ENCODE assay signal across 12 cellular contexts in genomic region chr5:82421119-82421518, GRCh38.
A peak's percentile ranks its signal among the peaks of the same experiment; 100 is the strongest.
DNase-seq lines count a peak whose midpoint lies in the region; ATAC-seq and TF ChIP-seq lines count a peak whose summit lies in the region.
"Had no signal": no experiment of that assay in that cellular context is flagged by ENCODE, and none has a peak within 500 bp of the region (broad histone marks: within the 10 kb centered on the region; RNA-seq: fewer than 3 reads in every experiment).

No MANE protein-coding gene starts in this region.

- no peaks in the 10 kb centered on the region for H3K27me3 ChIP-seq in ACC112 (ENCODE audit: insufficient read depth, low read length)
- H3K27me3 ChIP-seq in foreskin keratinocyte = no peaks in the 10 kb centered on the region
- H3K27me3 ChIP-seq in tibial artery = no peaks in the 10 kb centered on the region

- H3K9me3 ChIP-seq in tibial artery = no peaks in the 10 kb centered on the region

- H3K4me1 ChIP-seq in ACC112 (ENCODE audit: control insufficient read depth, insufficient read depth, low read length, unreplicated experiment) = peaks cover 41% of the 10 kb centered on the region
- H3K4me1 ChIP-seq in foreskin keratinocyte = peaks cover 16% of the 10 kb centered on the region
- peaks cover 0 to 54% (median 12%) of the 10 kb centered on the region in 4 donors for H3K4me1 ChIP-seq in tibial artery

- no peaks in the 10 kb centered on the region for H3K36me3 ChIP-seq in ACC112 (ENCODE audit: insufficient read depth, low read length)
- no peaks in the 10 kb centered on the region for H3K36me3 ChIP-seq in tibial artery

- peak; percentile 50 for DNase-seq in HT-29 (ENCODE audit: low spot score)
- peak; percentile 83 for DNase-seq in amniotic epithelial cell (ENCODE audit: low read depth)
- peak; percentile 94 to 98 for DNase-seq in foreskin keratinocyte
- DNase-seq in tibial artery = no peak
- DNase-seq in retina = no peak
- DNase-seq in D341Med (ENCODE audit: low spot score) = no peak
- no peak for DNase-seq in coronary artery (ENCODE audit: low spot score)
- DNase-seq: activated CD4-positive, CD25-positive, alpha-beta regulatory T cell treated with anti-CD3 and anti-CD28 coated beads, Interleukin-2, amount 50 U/mL, for 72 hours; activated effector memory CD4-positive, alpha-beta T cell treated with Interleukin-2 at 50 U/mL for 16 hours; effector CD4-positive, alpha-beta T cell had no signal

- intact Hi-C loops in tibial artery (cut with DNase I; ENCODE audit: low total_unique reads) = no loop called here

- no peak overlapping the region for H2AFZ ChIP-seq in ACC112 (ENCODE audit: low read length, unreplicated experiment)

- H3K4me3 ChIP-seq in ACC112 (ENCODE audit: low read depth, low read length) = no peak overlapping the region
- no peak overlapping the region for H3K4me3 ChIP-seq in tibial artery
- no peak overlapping the region for H3K4me3 ChIP-seq in coronary artery

- peak overlapping the region; percentile 45 for H3K27ac ChIP-seq in ACC112 (ENCODE audit: low read depth, low read length)
- peak overlapping the region; percentile 75 for H3K27ac ChIP-seq in foreskin keratinocyte
- no peak overlapping the region for H3K27ac ChIP-seq in tibial artery
- no peak overlapping the region for H3K27ac ChIP-seq in coronary artery
- H3K27ac ChIP-seq: HL-60 had no signal

- no peaks in the 10 kb centered on the region for H3K79me2 ChIP-seq in ACC112 (ENCODE audit: control insufficient read depth, insufficient read depth, low read length, unreplicated experiment)

- TF ChIP-seq CTCF in foreskin keratinocyte (conservative IDR thresholded peaks at IDR 0.05) (peak; percentile 81), tibial artery (IDR thresholded peaks at IDR 0.05) (peak in 1 of 2 experiments; percentile 10), coronary artery (IDR thresholded peaks at IDR 0.05) (no peak)

- ATAC-seq in foreskin keratinocyte = peak; percentile 96

Comparison
In these comparisons a context has a peak if more than half of its experiments do, and no peak if none do; other contexts are left out.
1. H3K27ac ChIP-seq: peak in ACC112 (single experiment) and foreskin keratinocyte (single experiment); none in tibial artery (0 of 2) and coronary artery (0 of 2).
2. DNase-seq: peak in HT-29 (single experiment), amniotic epithelial cell (single experiment) and foreskin keratinocyte (2 of 2); none in tibial artery (0 of 2), retina (single experiment), D341Med (single experiment) and coronary artery (single experiment).